ENCODE assay signal across 1 cellular context in the genomic region with DNA sequence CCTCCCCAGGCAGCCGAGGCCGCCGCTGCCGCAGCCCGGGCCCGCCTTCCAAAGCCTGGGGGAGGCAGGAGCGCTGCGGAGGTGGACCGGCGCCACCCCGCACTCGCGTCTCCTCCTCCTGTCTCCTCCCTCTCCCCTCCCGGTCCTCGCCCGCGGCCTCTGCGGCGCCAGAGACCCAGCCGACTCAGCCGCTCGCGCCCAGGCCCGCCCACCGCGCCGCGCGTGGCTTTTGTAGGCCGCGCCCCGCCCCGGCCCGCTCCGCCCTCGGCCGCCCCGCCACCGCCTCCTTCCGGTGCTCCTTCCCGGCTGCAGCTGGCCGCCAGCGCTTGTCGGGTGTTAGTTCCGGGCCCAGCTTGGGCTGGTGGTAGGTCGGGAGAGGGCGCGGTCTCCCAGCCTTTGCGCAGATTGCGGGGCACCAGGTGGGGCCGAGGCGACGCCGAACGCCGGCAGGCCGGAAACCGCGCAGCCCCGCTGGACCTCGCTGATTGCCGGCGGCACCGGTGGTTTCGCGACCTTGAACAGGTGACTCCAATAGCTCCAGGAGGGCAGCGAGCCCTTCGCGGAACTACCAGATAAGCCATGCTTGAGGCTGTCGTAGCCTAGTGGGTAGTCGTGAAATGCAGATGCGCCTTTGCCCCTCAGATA.
TF ChIP-seq lines count a peak whose summit lies in the region.

A gene with protein sequence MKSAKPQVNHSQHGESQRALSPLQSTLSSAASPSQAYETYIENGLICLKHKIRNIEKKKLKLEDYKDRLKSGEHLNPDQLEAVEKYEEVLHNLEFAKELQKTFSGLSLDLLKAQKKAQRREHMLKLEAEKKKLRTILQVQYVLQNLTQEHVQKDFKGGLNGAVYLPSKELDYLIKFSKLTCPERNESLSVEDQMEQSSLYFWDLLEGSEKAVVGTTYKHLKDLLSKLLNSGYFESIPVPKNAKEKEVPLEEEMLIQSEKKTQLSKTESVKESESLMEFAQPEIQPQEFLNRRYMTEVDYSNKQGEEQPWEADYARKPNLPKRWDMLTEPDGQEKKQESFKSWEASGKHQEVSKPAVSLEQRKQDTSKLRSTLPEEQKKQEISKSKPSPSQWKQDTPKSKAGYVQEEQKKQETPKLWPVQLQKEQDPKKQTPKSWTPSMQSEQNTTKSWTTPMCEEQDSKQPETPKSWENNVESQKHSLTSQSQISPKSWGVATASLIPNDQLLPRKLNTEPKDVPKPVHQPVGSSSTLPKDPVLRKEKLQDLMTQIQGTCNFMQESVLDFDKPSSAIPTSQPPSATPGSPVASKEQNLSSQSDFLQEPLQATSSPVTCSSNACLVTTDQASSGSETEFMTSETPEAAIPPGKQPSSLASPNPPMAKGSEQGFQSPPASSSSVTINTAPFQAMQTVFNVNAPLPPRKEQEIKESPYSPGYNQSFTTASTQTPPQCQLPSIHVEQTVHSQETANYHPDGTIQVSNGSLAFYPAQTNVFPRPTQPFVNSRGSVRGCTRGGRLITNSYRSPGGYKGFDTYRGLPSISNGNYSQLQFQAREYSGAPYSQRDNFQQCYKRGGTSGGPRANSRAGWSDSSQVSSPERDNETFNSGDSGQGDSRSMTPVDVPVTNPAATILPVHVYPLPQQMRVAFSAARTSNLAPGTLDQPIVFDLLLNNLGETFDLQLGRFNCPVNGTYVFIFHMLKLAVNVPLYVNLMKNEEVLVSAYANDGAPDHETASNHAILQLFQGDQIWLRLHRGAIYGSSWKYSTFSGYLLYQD (minus strand): TSS at position 202 of the 645 bp plus-strand sequence. CDS start 1,431 bp downstream, outside the sequence.

TF ChIP-seq in WTC11, 78 proteins besides CTCF, POLR2A, EP300 and RAD21 (continued from another document):
- TF ChIP-seq PREB (CRISPR knock-in tag; IDR thresholded peaks at IDR 0.05; ENCODE audit: borderline replicate concordance) (no peak), SP1 (CRISPR knock-in tag; conservative IDR thresholded peaks at IDR 0.05) (peak; percentile 94), NR2C2 (CRISPR knock-in tag; IDR thresholded peaks at IDR 0.05) (no peak), SMAD4 (CRISPR knock-in tag; IDR thresholded peaks at IDR 0.05) (no peak), MAX (CRISPR knock-in tag; IDR thresholded peaks at IDR 0.05) (peak; percentile 88), RELA (CRISPR knock-in tag; IDR thresholded peaks at IDR 0.05; ENCODE audit: borderline replicate concordance) (0 out of 2 replicates have a peak, but pooled peaks have one; percentile 31), ZBTB43 (CRISPR knock-in tag; IDR thresholded peaks at IDR 0.05) (peak; percentile 53; the same call in 1 of the 2 replicates), E2F1 (CRISPR knock-in tag; IDR thresholded peaks at IDR 0.05) (peak; percentile 54; the same call in 1 of the 2 replicates)
- TF ChIP-seq, protein P1, sequence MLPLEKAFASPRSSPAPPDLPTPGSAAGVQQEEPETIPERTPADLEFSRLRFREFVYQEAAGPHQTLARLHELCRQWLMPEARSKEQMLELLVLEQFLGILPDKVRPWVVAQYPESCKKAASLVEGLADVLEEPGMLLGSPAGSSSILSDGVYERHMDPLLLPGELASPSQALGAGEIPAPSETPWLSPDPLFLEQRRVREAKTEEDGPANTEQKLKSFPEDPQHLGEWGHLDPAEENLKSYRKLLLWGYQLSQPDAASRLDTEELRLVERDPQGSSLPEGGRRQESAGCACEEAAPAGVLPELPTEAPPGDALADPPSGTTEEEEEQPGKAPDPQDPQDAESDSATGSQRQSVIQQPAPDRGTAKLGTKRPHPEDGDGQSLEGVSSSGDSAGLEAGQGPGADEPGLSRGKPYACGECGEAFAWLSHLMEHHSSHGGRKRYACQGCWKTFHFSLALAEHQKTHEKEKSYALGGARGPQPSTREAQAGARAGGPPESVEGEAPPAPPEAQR (CRISPR knock-in tag; IDR thresholded peaks at IDR 0.05) = no peak
TF ChIP-seq in WTC11: peak in this region for 33.
